ENCODE assay signal across 31 cellular contexts in genomic region chr2:2716771-2717170, GRCh38.
DNase-seq lines count a peak whose midpoint lies in the region; ATAC-seq and TF ChIP-seq lines count a peak whose summit lies in the region.
"Had no signal": no experiment of that assay in that cellular context is flagged by ENCODE, and none has a peak within 500 bp of the region (broad histone marks: within the 10 kb centered on the region; RNA-seq: fewer than 3 reads in every experiment).

No MANE protein-coding gene starts in this region.

- no peak overlapping the region for H3K9ac ChIP-seq in neuronal stem cell (ENCODE audit: low read depth, low read length, poor library complexity)
- H3K9ac ChIP-seq: BLaER1; BLaER1 treated with 17β-estradiol and CSF1 and Interleukin-3, amounts not matched to agents 10 nM and 100 nM had no signal

- peak overlapping the region; percentile 40 for H3K23ac ChIP-seq in neuronal stem cell (ENCODE audit: low read depth, low read length, poor library complexity)

- H3K4me3 ChIP-seq in RWPE2 (ENCODE audit: severe bottlenecking) (no peak overlapping the region), lower lobe of right lung (no peak overlapping the region), neuronal stem cell (ENCODE audit: low read length in 2 of 2) (no peak overlapping the region), transverse colon (no peak overlapping the region)
- H3K4me3 ChIP-seq: A549; BLaER1; BLaER1 treated with 17β-estradiol and CSF1 and Interleukin-3, amounts not matched to agents 10 nM and 100 nM had no signal

- no peak for ATAC-seq in RWPE2 (ENCODE audit: low read depth)
- no peak for ATAC-seq in lower lobe of right lung
- ATAC-seq in HG03439 (IDR thresholded peaks at IDR 0.05; ENCODE audit: unreplicated experiment): no peak
- ATAC-seq: CD8-positive, alpha-beta T cell had no signal

- no CpG with 5 or more reads among the region's 11 CpGs for WGBS in neuronal stem cell (ENCODE audit: extremely low coverage in 2 of 2, insufficient read length in 2 of 2, insufficient replicate concordance in 1 of 2), 2 donors
- 75 to 83% methylated on average over 2 to 11 of the region's 11 CpGs for WGBS in transverse colon (ENCODE audit: low coverage in 1 of 2), 2 donors

- no peak overlapping the region for H2AFZ ChIP-seq in neuronal stem cell (ENCODE audit: low read length)

- no peak for TF ChIP-seq EP300 in transverse colon (IDR thresholded peaks at IDR 0.05; ENCODE audit: low read depth)

- no peak overlapping the region for H2BK12ac ChIP-seq in neuronal stem cell (ENCODE audit: low read length)

- H3K27me3 ChIP-seq in RWPE2 (ENCODE audit: insufficient read depth, poor library complexity, severe bottlenecking) (no peaks in the 10 kb centered on the region), lower lobe of right lung (ENCODE audit: low read depth) (no peaks in the 10 kb centered on the region), neuronal stem cell (ENCODE audit: control insufficient read depth in 3 of 3, insufficient read depth in 3 of 3, low read depth in 1 of 3, low read length in 3 of 3) (peaks cover 0 to 2% (median 0%) of the 10 kb centered on the region in 3 experiments), transverse colon (no peaks in the 10 kb centered on the region)
- H3K27me3 ChIP-seq: BE2C; BLaER1; BLaER1 treated with 17β-estradiol and CSF1 and Interleukin-3, amounts not matched to agents 10 nM and 100 nM had no signal

- no peak overlapping the region for H3K4ac ChIP-seq in neuronal stem cell (ENCODE audit: low read length)

- H2BK15ac ChIP-seq in neuronal stem cell (ENCODE audit: low read length): no peak overlapping the region

- peak overlapping the region; percentile 36 for H3K18ac ChIP-seq in neuronal stem cell (ENCODE audit: low read length)

- H4K8ac ChIP-seq in neuronal stem cell (ENCODE audit: low read depth, low read length): no peak overlapping the region

- peak overlapping the region; percentile 66 for H3K14ac ChIP-seq in neuronal stem cell (ENCODE audit: low read length)

- no peak overlapping the region for H3K27ac ChIP-seq in RWPE2 (ENCODE audit: poor library complexity, severe bottlenecking)
- no peak overlapping the region for H3K27ac ChIP-seq in lower lobe of right lung
- no peak overlapping the region for H3K27ac ChIP-seq in neuronal stem cell (replicated peaks; ENCODE audit: low read length)
- no peak overlapping the region for H3K27ac ChIP-seq in transverse colon
- H3K27ac ChIP-seq: 22Rv1; A549; BLaER1; BLaER1 treated with 17β-estradiol and CSF1 and Interleukin-3, amounts not matched to agents 10 nM and 100 nM; C4-2B had no signal

- no peak overlapping the region for H2BK120ac ChIP-seq in neuronal stem cell (ENCODE audit: low read depth, low read length)

- H4K91ac ChIP-seq in neuronal stem cell (ENCODE audit: low read depth, low read length, poor library complexity): no peak overlapping the region

- no peak for TF ChIP-seq POLR2A in transverse colon (IDR thresholded peaks at IDR 0.05)

- intact Hi-C loops in lower lobe of right lung (cut with DNase I) (no loop called here), transverse colon (cut with DNase I; ENCODE audit: low total_unique reads) (no loop called here)

- peak overlapping the region; percentile 24 for H2BK5ac ChIP-seq in neuronal stem cell (ENCODE audit: low read length)

- no peak overlapping the region for H2AK5ac ChIP-seq in neuronal stem cell (ENCODE audit: low read depth, low read length)

- H3K4me2 ChIP-seq in neuronal stem cell (ENCODE audit: insufficient read depth, low read length, poor library complexity, severe bottlenecking): no peak overlapping the region
- H3K4me2 ChIP-seq: A549; BLaER1; BLaER1 treated with 17β-estradiol and CSF1 and Interleukin-3, amounts not matched to agents 10 nM and 100 nM had no signal

- no peaks in the 10 kb centered on the region for H3K79me1 ChIP-seq in neuronal stem cell (ENCODE audit: low read depth, low read length)

- in situ Hi-C loops in transverse colon (cut with MboI; ENCODE audit: low pct_ligation_motif_present in 1 of 4, low pct_unique_long_range_greater_than_20kb in 1 of 4, low sequenced_read_pairs in 3 of 4): no loop called here

- H3K4me1 ChIP-seq in RWPE2 (ENCODE audit: insufficient read depth, poor library complexity, severe bottlenecking) (no peaks in the 10 kb centered on the region), lower lobe of right lung (no peaks in the 10 kb centered on the region), neuronal stem cell (ENCODE audit: control insufficient read depth in 2 of 2, insufficient read depth in 1 of 2, low read depth in 1 of 2, low read length in 2 of 2) (no peaks in the 10 kb centered on the region), transverse colon (no peaks in the 10 kb centered on the region)
- H3K4me1 ChIP-seq: A549, BE2C, BLaER1, Caco-2 had no signal

- H3K9me3 ChIP-seq in RWPE2 (ENCODE audit: severe bottlenecking) (no peaks in the 10 kb centered on the region), lower lobe of right lung (no peaks in the 10 kb centered on the region), neuronal stem cell (replicated peaks in 1 of 2; ENCODE audit: control insufficient read depth in 2 of 2, insufficient read depth in 1 of 2, low read depth in 1 of 2, low read length in 2 of 2) (no peaks in the 10 kb centered on the region), transverse colon (no peaks in the 10 kb centered on the region)
- H3K9me3 ChIP-seq: A549; BE2C; BLaER1; BLaER1 treated with 17β-estradiol and CSF1 and Interleukin-3, amounts not matched to agents 10 nM and 100 nM; Caco-2 had no signal

- H3K36me3 ChIP-seq in RWPE2 (ENCODE audit: low read depth): no peaks in the 10 kb centered on the region
- H3K36me3 ChIP-seq in lower lobe of right lung: no peaks in the 10 kb centered on the region
- no peaks in the 10 kb centered on the region for H3K36me3 ChIP-seq in neuronal stem cell (replicated peaks in 1 of 2; ENCODE audit: control insufficient read depth in 2 of 2, insufficient read depth in 2 of 2, low read length in 2 of 2)
- H3K36me3 ChIP-seq in transverse colon: no peaks in the 10 kb centered on the region
- H3K36me3 ChIP-seq: BE2C; BLaER1; BLaER1 treated with 17β-estradiol and CSF1 and Interleukin-3, amounts not matched to agents 10 nM and 100 nM had no signal

- DNase-seq in RWPE2 (ENCODE audit: low spot score) (peak; percentile 29), lower lobe of right lung (peak; percentile 27), neuronal stem cell (ENCODE audit: low spot score) (no peak), transverse colon (no peak), SHP77 treated with DMSO at 0.1 percent for 48 hours (lab: John Stamatoyannopoulos, UW) (no peak)
- DNase-seq: 8988T; ACHN; AML-193; BE2C; C1 segment of cervical spinal cord; Caco-2; Calu3; CD4-positive, alpha-beta memory T cell; CD4-positive, alpha-beta T cell; CD4-positive, CD25-positive, alpha-beta regulatory T cell; CD8-positive, alpha-beta memory T cell; CD8-positive, alpha-beta T cell; COR-L47; DMS 273 treated with DMSO at 0.1 percent for 48 hours; DMS153; DMS53; DMS79; DMS79 treated with DMSO at 0.1 percent for 48 hours; DND-41; EL had no signal

- TF ChIP-seq CTCF in RWPE2 (IDR thresholded peaks at IDR 0.05; ENCODE audit: poor library complexity, severe bottlenecking) (no peak), lower lobe of right lung (IDR thresholded peaks at IDR 0.05) (no peak), transverse colon (IDR thresholded peaks at IDR 0.05) (no peak)

Comparison
In these comparisons a context has a peak if more than half of its experiments do, and no peak if none do; other contexts are left out.
1. DNase-seq: peak in RWPE2 (single experiment) and lower lobe of right lung (single experiment); none in neuronal stem cell (single experiment), transverse colon (single experiment) and SHP77 treated with DMSO at 0.1 percent for 48 hours (single experiment).